Comparison of ENCODE assay signal across 13 cellular contexts in the genomic region with DNA sequence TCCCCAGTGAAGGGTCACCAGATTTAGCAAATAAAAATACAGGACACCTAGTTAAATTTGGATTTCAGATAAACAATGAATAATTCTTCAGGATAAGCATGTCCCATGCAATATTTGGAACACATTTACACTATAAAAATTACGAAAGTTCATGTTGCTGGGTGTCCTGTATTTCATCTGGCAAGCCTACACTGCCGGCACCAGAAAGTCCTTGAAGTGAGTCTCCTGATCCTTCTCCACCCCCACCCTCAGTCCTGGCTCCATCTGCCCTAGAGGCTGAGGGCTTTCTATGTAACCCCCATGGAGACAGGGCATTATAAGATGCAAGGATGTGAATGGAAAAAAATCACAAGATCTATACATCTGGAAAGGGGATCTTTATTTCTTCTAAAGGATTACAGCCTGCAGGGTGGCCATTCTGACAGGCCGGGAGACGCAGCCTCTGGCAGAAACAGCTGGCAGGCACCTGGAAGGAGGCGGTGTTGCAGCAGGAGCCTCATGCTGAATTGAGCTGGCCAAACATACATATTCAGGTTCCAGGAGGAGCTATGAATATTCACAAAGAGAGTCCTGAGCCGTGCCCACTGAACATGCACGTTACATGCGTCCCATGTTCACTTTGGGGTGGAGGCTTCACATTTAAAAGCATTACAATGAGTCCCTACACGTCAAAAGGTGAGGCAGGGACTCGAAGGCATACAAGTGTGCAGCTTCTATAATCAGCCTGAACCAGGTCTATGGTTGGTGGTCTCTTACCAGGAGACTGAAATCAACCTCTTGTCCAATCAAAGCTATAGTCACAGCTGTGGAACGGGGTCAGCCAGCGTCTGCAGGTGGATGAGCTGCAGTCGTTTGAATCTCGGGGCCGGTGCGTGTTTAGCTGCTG.
A peak's percentile ranks its signal among the peaks of the same experiment; 100 is the strongest.
DNase-seq lines count a peak whose midpoint lies in the region; ATAC-seq and TF ChIP-seq lines count a peak whose summit lies in the region.
"Had no signal": no experiment of that assay in that cellular context is flagged by ENCODE, and none has a peak within 500 bp of the region (broad histone marks: within the 10 kb centered on the region; RNA-seq: fewer than 3 reads in every experiment).

No MANE protein-coding gene starts in this region.

- CTCF ChIA-PET in T-cell (lab: Charles Lee), result no interaction called here

- no peak overlapping the region for H3K4me3 Mint-ChIP-seq in natural killer cell treated with Interleukin-12 subunit alpha and Interleukin-12 subunit beta and Interleukin-15 and Interleukin-18, amount 100 ng/mL, for 72 hours
- H3K4me3 Mint-ChIP-seq in natural killer cell (no peak overlapping the region), nephron (peak overlapping the region; percentile 51 to 64 (median 52)), T-cell (no peak overlapping the region)

- peaks cover 43 to 69% of the 10 kb centered on the region in 2 donors for H3K27me3 Mint-ChIP-seq in natural killer cell treated with Interleukin-12 subunit alpha and Interleukin-12 subunit beta and Interleukin-15 and Interleukin-18, amount 100 ng/mL, for 72 hours
- H3K27me3 Mint-ChIP-seq in natural killer cell (ENCODE audit: low read depth in 2 of 2) (peaks cover 50 to 65% of the 10 kb centered on the region in 2 donors), nephron (ENCODE audit: low read depth) (peaks cover 9% of the 10 kb centered on the region), T-cell (peaks cover 44 to 65% of the 10 kb centered on the region in 2 donors)

- ATAC-seq in natural killer cell treated with Interleukin-12 subunit alpha and Interleukin-12 subunit beta and Interleukin-15 and Interleukin-18, amount 100 ng/mL, for 72 hours, result no peak
- ATAC-seq in natural killer cell (no peak), T-cell (replicated peaks in 1 of 4) (no peak), GM21526 (IDR thresholded peaks at IDR 0.05; ENCODE audit: low FRiP score, unreplicated experiment) (no peak)
- ATAC-seq: Panc1 had no signal

- peaks cover 15 to 16% of the 10 kb centered on the region in 2 donors for H3K4me1 Mint-ChIP-seq in natural killer cell treated with Interleukin-12 subunit alpha and Interleukin-12 subunit beta and Interleukin-15 and Interleukin-18, amount 100 ng/mL, for 72 hours (ENCODE audit: low read depth in 2 of 2)
- H3K4me1 Mint-ChIP-seq in natural killer cell, result peaks cover 9 to 10% of the 10 kb centered on the region in 2 donors
- H3K4me1 Mint-ChIP-seq in nephron, result peaks cover 93% of the 10 kb centered on the region
- peaks cover 14 to 16% (median 16%) of the 10 kb centered on the region in 3 donors for H3K4me1 Mint-ChIP-seq in T-cell

- H3K9ac ChIP-seq in SK-N-MC (ENCODE audit: insufficient read length), result no peak overlapping the region

- no peak overlapping the region for H3K27ac Mint-ChIP-seq in natural killer cell treated with Interleukin-12 subunit alpha and Interleukin-12 subunit beta and Interleukin-15 and Interleukin-18, amount 100 ng/mL, for 72 hours
- H3K27ac Mint-ChIP-seq in natural killer cell (no peak overlapping the region), nephron (peak overlapping the region; percentile 85 to 97 (median 86)), T-cell (no peak overlapping the region)

- H3K27ac ChIP-seq in SK-N-MC, result peak overlapping the region; percentile 39

- no peaks in the 10 kb centered on the region for H3K9me3 ChIP-seq in SK-N-MC (ENCODE audit: low read depth, low read length)

- TF ChIP-seq CTCF in natural killer cell (IDR thresholded peaks at IDR 0.05), result no peak
- no peak for TF ChIP-seq CTCF in nephron (IDR thresholded peaks at IDR 0.05; ENCODE audit: unreplicated experiment in 3 of 3)

- H3K4me3 ChIP-seq in SK-N-MC, result peak overlapping the region; percentile 21; the same call in 1 of the 2 replicates

- no peaks in the 10 kb centered on the region for H3K9me3 Mint-ChIP-seq in natural killer cell treated with Interleukin-12 subunit alpha and Interleukin-12 subunit beta and Interleukin-15 and Interleukin-18, amount 100 ng/mL, for 72 hours
- H3K9me3 Mint-ChIP-seq in natural killer cell (no peaks in the 10 kb centered on the region), nephron (no peaks in the 10 kb centered on the region), T-cell (peaks cover 0 to 3% (median 0%) of the 10 kb centered on the region in 3 donors)

- intact Hi-C loops in natural killer cell (cut with micrococcal nuclease), result no loop called here

- H3K36me3 Mint-ChIP-seq in natural killer cell treated with Interleukin-12 subunit alpha and Interleukin-12 subunit beta and Interleukin-15 and Interleukin-18, amount 100 ng/mL, for 72 hours, result no peaks in the 10 kb centered on the region
- H3K36me3 Mint-ChIP-seq in natural killer cell, result no peaks in the 10 kb centered on the region
- H3K36me3 Mint-ChIP-seq in nephron (ENCODE audit: low read depth), result no peaks in the 10 kb centered on the region
- peaks cover 2% of the 10 kb centered on the region for H3K36me3 Mint-ChIP-seq in T-cell

- H3K36me3 ChIP-seq in SK-N-MC (ENCODE audit: insufficient read depth, low read length), result no peaks in the 10 kb centered on the region

- peak; percentile 10 for DNase-seq in natural killer cell treated with Interleukin-12 subunit alpha and Interleukin-12 subunit beta and Interleukin-15 and Interleukin-18, amount 100 ng/mL, for 72 hours (ENCODE audit: low spot score)
- DNase-seq in natural killer cell (no peak), SK-N-MC (ENCODE audit: low read depth, low spot score) (no peak), T-cell (no peak), pons (ENCODE audit: low spot score) (no peak)
- no peak for DNase-seq in NK-92 treated with Interleukin-12 subunit alpha and Interleukin-12 subunit beta, amount 100 ng/mL, for 24 hours (lab: John Stamatoyannopoulos, UW)
- DNase-seq: activated naive CD4-positive, alpha-beta T cell treated with Interleukin-2 at 50 U/mL for 16 hours; GOT3; NCI-H2227 treated with DMSO at 0.1 percent for 48 hours; stimulated activated CD8-positive, alpha-beta memory T cell treated with anti-CD3 and anti-CD28 coated beads, Interleukin-4, amount 100 ng/mL, for 48 hours had no signal

- POLR2A ChIA-PET in T-cell (lab: Charles Lee), result no interaction called here

Comparison
In these comparisons a context has a peak if more than half of its experiments do, and no peak if none do; other contexts are left out.
1. H3K27ac Mint-ChIP-seq: peak in nephron (3 of 3); none in natural killer cell treated with Interleukin-12 subunit alpha and Interleukin-12 subunit beta and Interleukin-15 and Interleukin-18, amount 100 ng/mL, for 72 hours (0 of 2), natural killer cell (0 of 2) and T-cell (0 of 2).
2. H3K4me3 Mint-ChIP-seq: peak in nephron (3 of 3); none in natural killer cell treated with Interleukin-12 subunit alpha and Interleukin-12 subunit beta and Interleukin-15 and Interleukin-18, amount 100 ng/mL, for 72 hours (single experiment), natural killer cell (single experiment) and T-cell (0 of 3).